In genomic region chr4:144967161-144967560, GRCh38 we compare ENCODE assay signal across 10 cellular contexts.
DNase-seq lines count a peak whose midpoint lies in the region; ATAC-seq lines count a peak whose summit lies in the region.
"Had no signal": no experiment of that assay in that cellular context is flagged by ENCODE, and none has a peak within 500 bp of the region (broad histone marks: within the 10 kb centered on the region; RNA-seq: fewer than 3 reads in every experiment).

No MANE protein-coding gene starts in this region.

- peak; percentile 46 for DNase-seq in kidney tubule cell (ENCODE audit: low spot score)
- no peak for DNase-seq in NCI-H1092 treated with DMSO at 0.1 percent for 48 hours (lab: John Stamatoyannopoulos, UW)
- DNase-seq in cerebellar cortex (ENCODE audit: low spot score): no peak
- no peak for DNase-seq in SW480 (ENCODE audit: low spot score)
- DNase-seq: activated CD8-positive, alpha-beta memory T cell treated with anti-CD3 and anti-CD28 coated beads, Interleukin-2, amount 50 U/mL, for 4 hours; Caco-2; transverse colon had no signal

- peak; percentile 77 for ATAC-seq in GM19351 (IDR thresholded peaks at IDR 0.05; ENCODE audit: unreplicated experiment)
- peak; percentile 78 for ATAC-seq in HG02588 (IDR thresholded peaks at IDR 0.05; ENCODE audit: unreplicated experiment)
- peak; percentile 71 for ATAC-seq in HG03342 (IDR thresholded peaks at IDR 0.05; ENCODE audit: unreplicated experiment)
